ENCODE assay signal across 14 cellular contexts in the genomic region with DNA sequence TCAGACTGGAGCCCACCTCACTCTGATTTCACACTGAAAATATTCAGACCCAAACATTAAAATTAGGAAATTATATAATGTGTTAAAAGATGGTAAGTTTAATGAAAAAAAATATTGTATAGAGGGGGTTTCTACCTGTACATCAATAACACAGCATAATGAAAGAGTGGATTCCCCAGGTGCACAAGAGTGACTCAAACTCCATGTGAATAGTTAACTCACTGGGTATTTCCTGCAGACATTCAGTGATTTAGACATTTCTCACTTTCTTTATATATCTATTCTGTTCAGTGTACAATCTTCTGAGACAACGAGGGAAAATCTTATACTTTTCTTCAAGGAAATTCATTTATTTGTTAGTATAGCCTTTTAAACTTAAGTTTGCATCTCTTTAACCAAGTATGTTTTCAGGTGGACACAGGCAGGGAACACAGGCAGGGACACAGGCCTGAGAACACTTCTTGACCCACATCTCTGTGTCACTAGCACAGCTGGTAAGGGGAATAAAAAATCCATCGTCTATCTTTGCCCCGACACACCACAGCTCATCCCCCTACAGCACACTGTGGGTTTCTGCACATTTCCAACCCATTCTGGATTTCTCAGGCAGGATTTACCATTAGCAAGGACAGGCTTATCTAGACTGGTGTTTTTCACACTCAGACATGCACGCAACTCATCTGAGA.
DNase-seq lines count a peak whose midpoint lies in the region; ATAC-seq and TF ChIP-seq lines count a peak whose summit lies in the region.
"Had no signal": no experiment of that assay in that cellular context is flagged by ENCODE, and none has a peak within 500 bp of the region (broad histone marks: within the 10 kb centered on the region; RNA-seq: fewer than 3 reads in every experiment).

No MANE protein-coding gene starts in this region.

- DNase-seq in GM13976 (ENCODE audit: low spot score) (peak; percentile 3), coronary artery (ENCODE audit: low spot score) (no peak), AG20443 (ENCODE audit: low spot score) (no peak), NCI-H1105 (lab: John Stamatoyannopoulos, UW) (no peak)
- no peak for DNase-seq in activated CD8-positive, alpha-beta memory T cell treated with anti-CD3 and anti-CD28 coated beads, Interleukin-2, amount 10 ng/mL, durations not matched to agents 7 days and 5 days
- DNase-seq: activated CD8-positive, alpha-beta memory T cell treated with anti-CD3 and anti-CD28 coated beads, Interleukin-2, amount 50 U/mL, for 48 hours; effector memory CD4-positive, alpha-beta T cell; NCI-H1930 had no signal

- H3K27ac ChIP-seq in coronary artery, result no peak overlapping the region
- H3K27ac ChIP-seq: ascending aorta had no signal

- no peak for TF ChIP-seq CTCF in GM13976 (IDR thresholded peaks at IDR 0.05; ENCODE audit: borderline replicate concordance, control extremely low read depth, extremely low read depth, insufficient read depth, missing control alignments)
- no peak for TF ChIP-seq CTCF in coronary artery (IDR thresholded peaks at IDR 0.05)

- H3K4me3 ChIP-seq in coronary artery, result no peak overlapping the region
- H3K4me3 ChIP-seq: ascending aorta had no signal

- H3K4me3 Mint-ChIP-seq in activated CD8-positive, alpha-beta memory T cell treated with anti-CD3 and anti-CD28 coated beads, Interleukin-2, amount 10 ng/mL, durations not matched to agents 7 days and 5 days, result no peak overlapping the region
- H3K4me3 Mint-ChIP-seq: IgD-negative memory B cell, memory B cell had no signal

- H3K9me3 Mint-ChIP-seq in activated CD8-positive, alpha-beta memory T cell treated with anti-CD3 and anti-CD28 coated beads, Interleukin-2, amount 10 ng/mL, durations not matched to agents 7 days and 5 days (ENCODE audit: low read depth), result peaks cover 2% of the 10 kb centered on the region
- H3K9me3 Mint-ChIP-seq: IgD-negative memory B cell, memory B cell had no signal

- no peaks in the 10 kb centered on the region for H3K36me3 Mint-ChIP-seq in activated CD8-positive, alpha-beta memory T cell treated with anti-CD3 and anti-CD28 coated beads, Interleukin-2, amount 10 ng/mL, durations not matched to agents 7 days and 5 days

- in situ Hi-C loops in GM13976 (cut with MboI; ENCODE audit: low sequenced_read_pairs, unreplicated experiment), result no loop called here

- CTCF ChIA-PET in activated CD8-positive, alpha-beta memory T cell treated with anti-CD3 and anti-CD28 coated beads, Interleukin-2, amount 10 ng/mL, durations not matched to agents 7 days and 5 days (lab: Charles Lee), result no interaction called here

- H3K27me3 Mint-ChIP-seq in activated CD8-positive, alpha-beta memory T cell treated with anti-CD3 and anti-CD28 coated beads, Interleukin-2, amount 10 ng/mL, durations not matched to agents 7 days and 5 days, result no peaks in the 10 kb centered on the region
- H3K27me3 Mint-ChIP-seq: IgD-negative memory B cell, memory B cell had no signal

- H3K27ac Mint-ChIP-seq in activated CD8-positive, alpha-beta memory T cell treated with anti-CD3 and anti-CD28 coated beads, Interleukin-2, amount 10 ng/mL, durations not matched to agents 7 days and 5 days, result no peak overlapping the region
- H3K27ac Mint-ChIP-seq: IgD-negative memory B cell, memory B cell had no signal

- ATAC-seq in GM19351 (IDR thresholded peaks at IDR 0.05; ENCODE audit: unreplicated experiment) (peak; percentile 49), HG02623 (IDR thresholded peaks at IDR 0.05; ENCODE audit: unreplicated experiment) (peak; percentile 68), HG03354 (IDR thresholded peaks at IDR 0.05; ENCODE audit: poor library complexity, severe bottlenecking, unreplicated experiment) (peak; percentile 84)
- no peak for ATAC-seq in activated CD8-positive, alpha-beta memory T cell treated with anti-CD3 and anti-CD28 coated beads, Interleukin-2, amount 10 ng/mL, durations not matched to agents 7 days and 5 days

- no peaks in the 10 kb centered on the region for H3K4me1 Mint-ChIP-seq in activated CD8-positive, alpha-beta memory T cell treated with anti-CD3 and anti-CD28 coated beads, Interleukin-2, amount 10 ng/mL, durations not matched to agents 7 days and 5 days
